8 cellular contexts compared by ENCODE assay signal in the genomic region with DNA sequence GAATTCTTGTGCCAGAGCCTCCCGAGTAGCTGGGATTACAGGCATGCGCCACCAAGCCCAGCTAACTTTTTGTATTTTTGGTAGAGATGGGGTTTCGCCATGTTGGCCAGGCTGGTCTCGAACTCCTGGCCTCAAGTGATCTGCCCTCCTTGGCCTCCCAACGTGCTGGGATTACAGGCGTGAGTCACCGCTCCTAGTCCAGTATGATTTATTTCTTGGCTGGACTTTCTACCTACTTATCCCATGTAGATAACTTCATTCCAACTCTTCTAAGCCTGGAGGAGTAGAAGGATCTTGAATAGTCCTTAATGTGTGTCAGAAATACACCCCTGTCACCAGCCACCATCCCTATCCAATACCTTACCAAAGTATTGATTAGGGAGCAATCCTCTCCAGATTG. TPM values are rescaled to one million over a fixed set of nuclear protein-coding genes. Genes with fewer than 3 reads are reported as not detected.
DNase-seq lines count a peak whose midpoint lies in the region; ATAC-seq, FAIRE-seq and TF ChIP-seq lines count a peak whose summit lies in the region.
"Not testable (repeated sequence)": the region's sequence is repeated elsewhere in the genome, so short reads cannot be mapped to it uniquely, and the experiment has no call there.

No MANE protein-coding gene starts in this region.

- 89% methylated on average over 4 of the region's 7 CpGs for WGBS in right lobe of liver (ENCODE audit: insufficient coverage, low coverage, low lambda C conversion rate, missing lambda C conversion rate)

- H3K27ac Mint-ChIP-seq in Caco-2 (ENCODE audit: unreplicated experiment) (peak overlapping the region; percentile 82), progenitor cell of endocrine pancreas (peak overlapping the region; percentile 49)
- peak overlapping the region; percentile 37 for H3K27ac Mint-ChIP-seq in activated CD8-positive, alpha-beta T cell treated with anti-CD3 and anti-CD28 coated beads, Interleukin-2, amount 10 ng/mL, durations not matched to agents 7 days and 5 days
- H3K27ac Mint-ChIP-seq in activated naive CD8-positive, alpha-beta T cell treated with anti-CD3 and anti-CD28 coated beads, Interleukin-2, amount 50 U/mL, for 24 hours: peak overlapping the region; percentile 87

- TF ChIP-seq POLR2A in endothelial cell of umbilical vein (IDR thresholded peaks at IDR 0.05; ENCODE audit: low read depth, low read length); right lobe of liver (IDR thresholded peaks at IDR 0.05): not testable (repeated sequence)

- H3K27me3 ChIP-seq in Caco-2 (replicated peaks; ENCODE audit: control insufficient read depth, insufficient read depth, low read length); PC-9 (ENCODE audit: insufficient read depth, low read depth); endothelial cell of umbilical vein (ENCODE audit: control insufficient read depth in 2 of 2, insufficient read depth in 2 of 2, low read length in 2 of 2); right lobe of liver; upper lobe of right lung: not testable (repeated sequence)

- H3K9ac ChIP-seq in endothelial cell of umbilical vein (replicated peaks; ENCODE audit: extremely low read depth, insufficient read depth, low read length): not testable (repeated sequence)

- H3K9me1 ChIP-seq in endothelial cell of umbilical vein (replicated peaks; ENCODE audit: control insufficient read depth, extremely low read depth, insufficient read depth, low read length): not testable (repeated sequence)

- not testable (repeated sequence) for H3K4me3 ChIP-seq in Caco-2 (ENCODE audit: low read depth, low read length); PC-9; endothelial cell of umbilical vein (replicated peaks in 1 of 3; ENCODE audit: insufficient read depth in 1 of 3, low read depth in 1 of 3, low read length in 3 of 3); right lobe of liver; upper lobe of right lung

- H3K4me3 Mint-ChIP-seq in Caco-2 (ENCODE audit: unreplicated experiment); activated CD8-positive, alpha-beta T cell treated with anti-CD3 and anti-CD28 coated beads, Interleukin-2, amount 10 ng/mL, durations not matched to agents 7 days and 5 days; activated naive CD8-positive, alpha-beta T cell treated with anti-CD3 and anti-CD28 coated beads, Interleukin-2, amount 50 U/mL, for 24 hours; progenitor cell of endocrine pancreas (ENCODE audit: low read depth): not testable (repeated sequence)

- intact Hi-C loops in Caco-2 (cut with micrococcal nuclease; ENCODE audit: unreplicated experiment); PC-9 (cut with micrococcal nuclease; ENCODE audit: unreplicated experiment); right lobe of liver (cut with DNase I); upper lobe of right lung (cut with DNase I): not testable (repeated sequence)
- intact Hi-C loops in endothelial cell of umbilical vein (cut with micrococcal nuclease): loop anchor here (2.0 kb wide), 1 partner anchor 1469 kb away; the partner anchor contains the start of genes BBIP1 and SHOC2

- BruUV-seq in Caco-2 (replicated peaks; lab: Mats Ljungman, UMichigan); PC-9 (replicated peaks; lab: Mats Ljungman, UMichigan); endothelial cell of umbilical vein (replicated peaks; lab: Mats Ljungman, UMichigan): not testable (repeated sequence)

- TF ChIP-seq CTCF in Caco-2 (IDR thresholded peaks at IDR 0.05; ENCODE audit: insufficient read depth in 1 of 2, low read depth in 1 of 2, low read length in 1 of 2, severe bottlenecking in 1 of 2, unreplicated experiment in 1 of 2); PC-9 (conservative IDR thresholded peaks at IDR 0.05); endothelial cell of umbilical vein (IDR thresholded peaks at IDR 0.05; ENCODE audit: extremely low read depth in 1 of 2, insufficient read depth in 1 of 2, low read depth in 1 of 2, low read length in 2 of 2); right lobe of liver (IDR thresholded peaks at IDR 0.05); progenitor cell of endocrine pancreas (IDR thresholded peaks at IDR 0.05; ENCODE audit: unreplicated experiment); upper lobe of right lung (IDR thresholded peaks at IDR 0.05): not testable (repeated sequence)

- not testable (repeated sequence) for H3K9me3 ChIP-seq in Caco-2; PC-9 (ENCODE audit: insufficient read depth, low read depth); endothelial cell of umbilical vein (replicated peaks; ENCODE audit: control insufficient read depth, insufficient read depth, low read length); right lobe of liver; upper lobe of right lung

- POLR2A ChIA-PET in Caco-2 (lab: Charles Lee); PC-9 (lab: Charles Lee; ENCODE audit: unreplicated experiment); endothelial cell of umbilical vein (lab: Charles Lee): not testable (repeated sequence)
- POLR2A ChIA-PET in activated CD8-positive, alpha-beta T cell treated with anti-CD3 and anti-CD28 coated beads, Interleukin-2, amount 10 ng/mL, durations not matched to agents 7 days and 5 days (lab: Charles Lee): interaction anchor here (1.8 kb wide), 1 partner anchor 12 kb away, joined by 11 read pairs; no protein-coding TSS in a partner anchor

- not testable (repeated sequence) for H3K9me3 Mint-ChIP-seq in Caco-2 (ENCODE audit: unreplicated experiment); activated CD8-positive, alpha-beta T cell treated with anti-CD3 and anti-CD28 coated beads, Interleukin-2, amount 10 ng/mL, durations not matched to agents 7 days and 5 days (ENCODE audit: insufficient read depth); activated naive CD8-positive, alpha-beta T cell treated with anti-CD3 and anti-CD28 coated beads, Interleukin-2, amount 50 U/mL, for 24 hours; progenitor cell of endocrine pancreas (ENCODE audit: low read depth)

- CTCF ChIA-PET in Caco-2 (lab: Charles Lee); PC-9 (lab: Charles Lee): not testable (repeated sequence)
- CTCF ChIA-PET in activated CD8-positive, alpha-beta T cell treated with anti-CD3 and anti-CD28 coated beads, Interleukin-2, amount 10 ng/mL, durations not matched to agents 7 days and 5 days (lab: Charles Lee): interaction anchor here (1.3 to 3.3 kb wide), 2 partner anchors 12 to 84 kb away, joined by 3 to 15 read pairs; no protein-coding TSS in a partner anchor
- CTCF ChIA-PET in endothelial cell of umbilical vein (lab: Charles Lee): interaction anchor here (1.0 to 1.3 kb wide), 3 partner anchors 13 to 47 kb away, joined by 5 to 7 read pairs (median 6); no protein-coding TSS in a partner anchor

- H3F3A ChIP-seq in PC-9 (ENCODE audit: insufficient read depth, low read depth): peaks cover 38% of the 10 kb centered on the region

- peaks cover 80% of the 10 kb centered on the region for H3K4me1 ChIP-seq in Caco-2
- H3K4me1 ChIP-seq in PC-9 (replicated peaks; ENCODE audit: insufficient read depth): peaks cover 76% of the 10 kb centered on the region
- peaks cover 25% of the 10 kb centered on the region for H3K4me1 ChIP-seq in endothelial cell of umbilical vein (ENCODE audit: control insufficient read depth, extremely low read depth, insufficient read depth, low read length)
- H3K4me1 ChIP-seq in right lobe of liver: peaks cover 0 to 71% (median 35%) of the 10 kb centered on the region in 4 donors
- H3K4me1 ChIP-seq in upper lobe of right lung: peaks cover 22% of the 10 kb centered on the region

- H4K20me1 ChIP-seq in PC-9 (ENCODE audit: insufficient read depth); endothelial cell of umbilical vein (replicated peaks; ENCODE audit: control insufficient read depth, extremely low read depth, insufficient read depth, low read length): not testable (repeated sequence)

- peak overlapping the region; percentile 90 for H3K27ac ChIP-seq in PC-9
- peak overlapping the region; percentile 85 for H3K27ac ChIP-seq in endothelial cell of umbilical vein (ENCODE audit: insufficient read depth, low read depth, low read length)
- H3K27ac ChIP-seq in right lobe of liver: peak overlapping the region in 2 of 3 donors; percentile 34 to 38
- H3K27ac ChIP-seq in upper lobe of right lung: peak overlapping the region; percentile 72

- peaks cover 67% of the 10 kb centered on the region for H3K79me2 ChIP-seq in PC-9 (ENCODE audit: low read depth)
- not testable (repeated sequence) for H3K79me2 ChIP-seq in endothelial cell of umbilical vein (ENCODE audit: control insufficient read depth, insufficient read depth, low read length)

- not testable (repeated sequence) for ATAC-seq in activated CD8-positive, alpha-beta T cell treated with anti-CD3 and anti-CD28 coated beads, Interleukin-2, amount 10 ng/mL, durations not matched to agents 7 days and 5 days; activated naive CD8-positive, alpha-beta T cell treated with anti-CD3 and anti-CD28 coated beads, Interleukin-2, amount 50 U/mL, for 24 hours; right lobe of liver; upper lobe of right lung

- H2AFZ ChIP-seq in PC-9; endothelial cell of umbilical vein (ENCODE audit: low read depth, low read length): not testable (repeated sequence)

- H3K4me2 ChIP-seq in PC-9; endothelial cell of umbilical vein (ENCODE audit: insufficient read depth, low read length): not testable (repeated sequence)

- dilution Hi-C loops in endothelial cell of umbilical vein (cut with MboI; ENCODE audit: extremely low pct_ligation_motif_present, low sequenced_read_pairs): not testable (repeated sequence)

- not testable (repeated sequence) for H3K9me2 ChIP-seq in PC-9 (ENCODE audit: insufficient read depth)

- not testable (repeated sequence) for H3K36me3 Mint-ChIP-seq in Caco-2 (ENCODE audit: insufficient read depth, unreplicated experiment); activated CD8-positive, alpha-beta T cell treated with anti-CD3 and anti-CD28 coated beads, Interleukin-2, amount 10 ng/mL, durations not matched to agents 7 days and 5 days (ENCODE audit: low read depth); progenitor cell of endocrine pancreas (ENCODE audit: insufficient read depth)
- H3K36me3 Mint-ChIP-seq in activated naive CD8-positive, alpha-beta T cell treated with anti-CD3 and anti-CD28 coated beads, Interleukin-2, amount 50 U/mL, for 24 hours (ENCODE audit: low read depth): peaks cover 24% of the 10 kb centered on the region

- not testable (repeated sequence) for DNase-seq in Caco-2; PC-9; activated CD8-positive, alpha-beta T cell treated with anti-CD3 and anti-CD28 coated beads, Interleukin-2, amount 10 ng/mL, durations not matched to agents 7 days and 5 days; activated naive CD8-positive, alpha-beta T cell treated with anti-CD3 and anti-CD28 coated beads, Interleukin-2, amount 50 U/mL, for 24 hours; endothelial cell of umbilical vein (ENCODE audit: low read depth, low spot score); right lobe of liver; progenitor cell of endocrine pancreas (ENCODE audit: low spot score, unreplicated experiment); upper lobe of right lung

- H3K27me3 Mint-ChIP-seq in Caco-2 (ENCODE audit: insufficient read depth, unreplicated experiment); activated CD8-positive, alpha-beta T cell treated with anti-CD3 and anti-CD28 coated beads, Interleukin-2, amount 10 ng/mL, durations not matched to agents 7 days and 5 days (ENCODE audit: low read depth); activated naive CD8-positive, alpha-beta T cell treated with anti-CD3 and anti-CD28 coated beads, Interleukin-2, amount 50 U/mL, for 24 hours; progenitor cell of endocrine pancreas: not testable (repeated sequence)

- not testable (repeated sequence) for FAIRE-seq in endothelial cell of umbilical vein (lab: Jason Lieb, UNC)

- not testable (repeated sequence) for H3K36me3 ChIP-seq in Caco-2 (ENCODE audit: control insufficient read depth, insufficient read depth, low read length); PC-9 (ENCODE audit: low read depth); endothelial cell of umbilical vein (ENCODE audit: control insufficient read depth in 2 of 2, extremely low read depth in 1 of 2, insufficient read depth in 2 of 2, low read length in 2 of 2); right lobe of liver; upper lobe of right lung

- peaks cover 60% of the 10 kb centered on the region for H3K4me1 Mint-ChIP-seq in Caco-2 (ENCODE audit: low read depth, unreplicated experiment)
- peaks cover 24% of the 10 kb centered on the region for H3K4me1 Mint-ChIP-seq in activated CD8-positive, alpha-beta T cell treated with anti-CD3 and anti-CD28 coated beads, Interleukin-2, amount 10 ng/mL, durations not matched to agents 7 days and 5 days (ENCODE audit: low read depth)
- peaks cover 81% of the 10 kb centered on the region for H3K4me1 Mint-ChIP-seq in activated naive CD8-positive, alpha-beta T cell treated with anti-CD3 and anti-CD28 coated beads, Interleukin-2, amount 50 U/mL, for 24 hours
- peaks cover 34% of the 10 kb centered on the region for H3K4me1 Mint-ChIP-seq in progenitor cell of endocrine pancreas (ENCODE audit: low read depth)

RNA-seq across cellular contexts. Expression of gene ACSL5, which starts 14.1 kb away (rescaled TPM):
- total RNA-seq in Caco-2 (2022) (46.6 and 47.9 TPM in 2 replicates), PC-9 (2021) (11.7 and 21.4 TPM in 2 replicates), endothelial cell of umbilical vein (0.76 and 2.1 TPM in 2 replicates), right lobe of liver (10 to 100 TPM; 35.1 to 92.4 (median 73.8) TPM), progenitor cell of endocrine pancreas (0.22 and 0.33 TPM in 2 replicates), upper lobe of right lung (79.1 TPM)
- total RNA-seq in activated CD8-positive, alpha-beta T cell treated with anti-CD3 and anti-CD28 coated beads, Interleukin-2, amount 10 ng/mL, durations not matched to agents 7 days and 5 days: 10 to 100 TPM; 50.7 to 53.1 TPM
- polyA plus RNA-seq in endothelial cell of umbilical vein: 1.4 and 1.5 TPM in 2 replicates
- 1.3 TPM in 2 replicates for polyA plus RNA-seq in endothelial cell of umbilical vein (2011; cell fraction: cytosol; rRNA removed)
- polyA plus RNA-seq in endothelial cell of umbilical vein (2011; cell fraction: nucleus; rRNA removed): 3.4 TPM in 2 replicates
- 1.2 and 1.3 TPM in 2 replicates for polyA plus RNA-seq in endothelial cell of umbilical vein (2012)
- 1.7 and 6.0 TPM in 2 replicates for polyA minus RNA-seq in endothelial cell of umbilical vein
- 18.0 TPM for polyA minus RNA-seq in endothelial cell of umbilical vein (2011; cell fraction: cytosol; rRNA and poly(A)+ RNA removed)
- 0.63 and 1.4 TPM in 2 replicates for polyA minus RNA-seq in endothelial cell of umbilical vein (2011; cell fraction: nucleus; rRNA and poly(A)+ RNA removed)

RNA-seq across cellular contexts. Expression of gene ZDHHC6, which starts 58.7 kb away (rescaled TPM):
- 47.4 and 48.8 TPM in 2 replicates for total RNA-seq in Caco-2 (2022)
- 14.0 and 24.2 TPM in 2 replicates for total RNA-seq in PC-9 (2021)
- total RNA-seq in activated CD8-positive, alpha-beta T cell treated with anti-CD3 and anti-CD28 coated beads, Interleukin-2, amount 10 ng/mL, durations not matched to agents 7 days and 5 days: 10 to 100 TPM; 49.0 to 51.5 TPM
- 41.9 and 42.1 TPM in 2 replicates for total RNA-seq in endothelial cell of umbilical vein
- polyA plus RNA-seq in endothelial cell of umbilical vein: 18.0 and 21.6 TPM in 2 replicates
- 19.8 and 21.4 TPM in 2 replicates for polyA plus RNA-seq in endothelial cell of umbilical vein (2011; cell fraction: cytosol; rRNA removed)
- 72.3 and 101 TPM in 2 replicates for polyA plus RNA-seq in endothelial cell of umbilical vein (2011; cell fraction: nucleus; rRNA removed)
- 31.2 and 41.5 TPM in 2 replicates for polyA plus RNA-seq in endothelial cell of umbilical vein (2012)
- 27.6 and 36.0 TPM in 2 replicates for polyA minus RNA-seq in endothelial cell of umbilical vein
- 13.7 TPM for polyA minus RNA-seq in endothelial cell of umbilical vein (2011; cell fraction: cytosol; rRNA and poly(A)+ RNA removed)
- 19.7 and 28.7 TPM in 2 replicates for polyA minus RNA-seq in endothelial cell of umbilical vein (2011; cell fraction: nucleus; rRNA and poly(A)+ RNA removed)
- total RNA-seq in right lobe of liver: 10 to 100 TPM; 12.2 to 23.0 (median 16.0) TPM
- 46.8 and 47.9 TPM in 2 replicates for total RNA-seq in progenitor cell of endocrine pancreas
- 34.9 TPM for total RNA-seq in upper lobe of right lung

RNA-seq across cellular contexts. Expression of gene VTI1A, which starts 59.0 kb away (rescaled TPM):
- total RNA-seq in Caco-2 (2022) (42.3 and 45.6 TPM in 2 replicates), PC-9 (2021) (18.1 and 18.3 TPM in 2 replicates), endothelial cell of umbilical vein (35.6 and 36.8 TPM in 2 replicates), right lobe of liver (10 to 100 TPM; 11.2 to 26.2 (median 12.3) TPM), progenitor cell of endocrine pancreas (39.4 and 41.0 TPM in 2 replicates), upper lobe of right lung (29.7 TPM)
- total RNA-seq in activated CD8-positive, alpha-beta T cell treated with anti-CD3 and anti-CD28 coated beads, Interleukin-2, amount 10 ng/mL, durations not matched to agents 7 days and 5 days: 10 to 100 TPM; 40.2 to 43.7 TPM
- 7.4 and 10.8 TPM in 2 replicates for polyA plus RNA-seq in endothelial cell of umbilical vein
- 8.7 and 9.5 TPM in 2 replicates for polyA plus RNA-seq in endothelial cell of umbilical vein (2011; cell fraction: cytosol; rRNA removed)
- polyA plus RNA-seq in endothelial cell of umbilical vein (2011; cell fraction: nucleus; rRNA removed): 35.1 and 48.5 TPM in 2 replicates
- 17.0 and 19.3 TPM in 2 replicates for polyA plus RNA-seq in endothelial cell of umbilical vein (2012)
- 19.9 and 25.3 TPM in 2 replicates for polyA minus RNA-seq in endothelial cell of umbilical vein
- polyA minus RNA-seq in endothelial cell of umbilical vein (2011; cell fraction: cytosol; rRNA and poly(A)+ RNA removed): 8.9 TPM
- 70.4 and 84.4 TPM in 2 replicates for polyA minus RNA-seq in endothelial cell of umbilical vein (2011; cell fraction: nucleus; rRNA and poly(A)+ RNA removed)

Comparison
In these comparisons a context has a peak if more than half of its experiments do, and no peak if none do; other contexts are left out.
1. H3K27ac Mint-ChIP-seq: peak in every context shown above with its lines; median percentile 87 in activated naive CD8-positive, alpha-beta T cell treated with anti-CD3 and anti-CD28 coated beads, Interleukin-2, amount 50 U/mL, for 24 hours; 82 in Caco-2; 49 in progenitor cell of endocrine pancreas; 37 in activated CD8-positive, alpha-beta T cell treated with anti-CD3 and anti-CD28 coated beads, Interleukin-2, amount 10 ng/mL, durations not matched to agents 7 days and 5 days.
2. H3K27ac ChIP-seq: peak in every context shown above with its lines; median percentile 90 in PC-9; 85 in endothelial cell of umbilical vein; 72 in upper lobe of right lung; 36 in right lobe of liver.